In the genomic region with DNA sequence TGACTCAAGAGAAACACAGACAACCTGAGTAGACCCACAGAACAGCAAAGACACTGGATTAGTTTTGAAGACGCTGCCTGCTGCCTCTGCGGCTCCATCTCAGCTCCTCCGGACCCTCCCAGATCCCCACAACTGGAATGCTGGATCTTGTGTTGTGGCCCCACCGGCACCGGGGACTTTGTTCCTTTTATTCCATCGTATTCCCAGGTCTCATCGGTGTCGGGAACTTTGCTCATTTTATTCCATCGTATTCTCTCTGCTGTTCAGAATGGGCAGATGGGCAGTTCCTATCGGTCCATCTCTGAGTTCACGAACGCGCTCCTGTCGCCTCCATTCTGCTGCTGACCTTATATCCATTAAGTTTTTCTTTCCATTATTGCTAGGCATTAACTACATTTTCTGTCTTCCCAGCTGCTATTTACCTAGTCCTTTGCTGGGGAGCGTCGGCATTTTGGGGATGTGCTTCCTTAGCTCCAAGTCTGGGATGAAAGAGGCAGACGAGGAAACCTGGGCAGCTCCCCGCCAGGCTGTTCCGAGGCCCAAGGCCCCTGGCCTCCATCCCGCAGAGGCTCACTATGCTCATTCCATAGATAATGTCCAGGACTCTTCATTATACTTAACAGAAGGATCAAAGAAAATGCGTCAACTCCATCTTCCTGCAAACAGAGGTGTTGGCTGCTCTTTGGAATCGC, we compare ENCODE assay signal across 15 cellular contexts.
A peak's percentile ranks its signal among the peaks of the same experiment; 100 is the strongest.
DNase-seq lines count a peak whose midpoint lies in the region; ATAC-seq and TF ChIP-seq lines count a peak whose summit lies in the region.
"Had no signal": no experiment of that assay in that cellular context is flagged by ENCODE, and none has a peak within 500 bp of the region (broad histone marks: within the 10 kb centered on the region; RNA-seq: fewer than 3 reads in every experiment).

No MANE protein-coding gene starts in this region.

- CTCF ChIA-PET in A673 (lab: Charles Lee): no interaction called here

- no peak for ATAC-seq in CD4-positive, CD25-positive, alpha-beta regulatory T cell (ENCODE audit: low read depth in 2 of 2)
- ATAC-seq in central memory CD8-positive, alpha-beta T cell (replicated peaks; ENCODE audit: extremely low read depth, poor library complexity, severe bottlenecking): no peak

- H3K27me3 ChIP-seq in A673 (replicated peaks; ENCODE audit: insufficient read depth, low read depth, low read length, poor library complexity): no peaks in the 10 kb centered on the region
- no peaks in the 10 kb centered on the region for H3K27me3 ChIP-seq in CD4-positive, CD25-positive, alpha-beta regulatory T cell (ENCODE audit: control insufficient read depth, insufficient read depth, low read length)
- no peaks in the 10 kb centered on the region for H3K27me3 ChIP-seq in tibial nerve

- H3K4me3 Mint-ChIP-seq in CD4-positive, CD25-positive, alpha-beta regulatory T cell: peak overlapping the region in 1 of 4 donors; percentile 20
- H3K4me3 Mint-ChIP-seq in central memory CD8-positive, alpha-beta T cell: peak overlapping the region; percentile 40
- H3K4me3 Mint-ChIP-seq in nephron progenitor cell: no peak overlapping the region
- H3K4me3 Mint-ChIP-seq: activated T-cell treated with anti-CD3 and anti-CD28 coated beads, Interleukin-2, amount 50 U/mL, for 4 hours; endodermal cell had no signal

- H3K27ac ChIP-seq in A673 (ENCODE audit: low read depth, low read length, poor library complexity, severe bottlenecking) (peak overlapping the region; percentile 64), tibial nerve (no peak overlapping the region)
- no peak overlapping the region for H3K27ac ChIP-seq in CD4-positive, CD25-positive, alpha-beta regulatory T cell (ENCODE audit: insufficient read depth, low read length, poor library complexity, severe bottlenecking)

- BruUV-seq in A673 (replicated peaks; lab: Mats Ljungman, UMichigan): TSS peak; percentile 39

- H3K9me3 ChIP-seq in A673 (ENCODE audit: low read depth, low read length, poor library complexity, severe bottlenecking) (no peaks in the 10 kb centered on the region), tibial nerve (no peaks in the 10 kb centered on the region)
- no peaks in the 10 kb centered on the region for H3K9me3 ChIP-seq in CD4-positive, CD25-positive, alpha-beta regulatory T cell (ENCODE audit: control insufficient read depth in 2 of 2, low read length in 2 of 2)

- TF ChIP-seq CTCF in A673 (conservative IDR thresholded peaks at IDR 0.05; ENCODE audit: low read depth, low read length) (no peak), nephron progenitor cell (IDR thresholded peaks at IDR 0.05) (no peak), tibial nerve (IDR thresholded peaks at IDR 0.05) (no peak)

- peak overlapping the region; percentile 56 to 88 (median 60) for H3K27ac Mint-ChIP-seq in CD4-positive, CD25-positive, alpha-beta regulatory T cell
- peak overlapping the region; percentile 44 for H3K27ac Mint-ChIP-seq in central memory CD8-positive, alpha-beta T cell (ENCODE audit: low read depth)
- peak overlapping the region; percentile 90 for H3K27ac Mint-ChIP-seq in nephron progenitor cell
- H3K27ac Mint-ChIP-seq: endodermal cell had no signal

- TF ChIP-seq POLR2A in tibial nerve (IDR thresholded peaks at IDR 0.05): no peak

- 93 to 96% methylated on average over 22 of the region's 22 CpGs for WGBS in tibial nerve, 2 donors

- H3K36me3 Mint-ChIP-seq in CD4-positive, CD25-positive, alpha-beta regulatory T cell: peaks cover 15% of the 10 kb centered on the region
- peaks cover 7% of the 10 kb centered on the region for H3K36me3 Mint-ChIP-seq in central memory CD8-positive, alpha-beta T cell (ENCODE audit: insufficient read depth)
- peaks cover 53% of the 10 kb centered on the region for H3K36me3 Mint-ChIP-seq in nephron progenitor cell (ENCODE audit: low read depth)

- peaks cover 0 to 1% (median 0%) of the 10 kb centered on the region in 7 donors for H3K9me3 Mint-ChIP-seq in CD4-positive, CD25-positive, alpha-beta regulatory T cell
- no peaks in the 10 kb centered on the region for H3K9me3 Mint-ChIP-seq in central memory CD8-positive, alpha-beta T cell
- peaks cover 13% of the 10 kb centered on the region for H3K9me3 Mint-ChIP-seq in nephron progenitor cell
- H3K9me3 Mint-ChIP-seq: activated T-cell treated with anti-CD3 and anti-CD28 coated beads, Interleukin-2, amount 50 U/mL, for 4 hours had no signal

- peaks cover 7 to 56% (median 33%) of the 10 kb centered on the region in 4 donors for H3K4me1 Mint-ChIP-seq in CD4-positive, CD25-positive, alpha-beta regulatory T cell
- H3K4me1 Mint-ChIP-seq in central memory CD8-positive, alpha-beta T cell: peaks cover 53% of the 10 kb centered on the region
- H3K4me1 Mint-ChIP-seq in nephron progenitor cell: peaks cover 43% of the 10 kb centered on the region

- H3K36me3 ChIP-seq in A673 (ENCODE audit: insufficient read depth, low read length, poor library complexity, severe bottlenecking) (no peaks in the 10 kb centered on the region), tibial nerve (peaks cover 0 to 31% (median 0%) of the 10 kb centered on the region in 3 donors)
- H3K36me3 ChIP-seq in CD4-positive, CD25-positive, alpha-beta regulatory T cell (ENCODE audit: control insufficient read depth, insufficient read depth, low read length): no peaks in the 10 kb centered on the region

- intact Hi-C loops in A673 (cut with micrococcal nuclease; ENCODE audit: unreplicated experiment): no loop called here

- DNase-seq in A673 (ENCODE audit: low spot score): no peak
- DNase-seq in CD4-positive, CD25-positive, alpha-beta regulatory T cell: no peak
- no peak for DNase-seq in central memory CD8-positive, alpha-beta T cell (ENCODE audit: low spot score in 2 of 2)
- DNase-seq in nephron progenitor cell: no peak
- no peak for DNase-seq in HK-2 (ENCODE audit: unreplicated experiment)
- DNase-seq in DMS114 treated with DMSO at 0.1 percent for 48 hours (lab: John Stamatoyannopoulos, UW; ENCODE audit: unreplicated experiment): no peak
- no peak for DNase-seq in tibial nerve (ENCODE audit: low spot score in 2 of 2)
- DNase-seq in DMS 273 (lab: John Stamatoyannopoulos, UW; ENCODE audit: unreplicated experiment): no peak
- DNase-seq: activated CD4-positive, alpha-beta T cell treated with anti-CD3 and anti-CD28 coated beads for 48 hours; activated T-cell treated with anti-CD3 and anti-CD28 coated beads, Interleukin-2, amount 50 U/mL, for 4 hours; DMS53; endodermal cell; hypothalamus; NCI-H1694; T1000 had no signal

- no peak overlapping the region for H3K4me3 ChIP-seq in A673 (ENCODE audit: low read depth, low read length, poor library complexity, severe bottlenecking)
- H3K4me3 ChIP-seq in CD4-positive, CD25-positive, alpha-beta regulatory T cell (ENCODE audit: low read depth, low read length): peak overlapping the region; percentile 10
- H3K4me3 ChIP-seq in tibial nerve: no peak overlapping the region

- no peak for TF ChIP-seq EP300 in tibial nerve (IDR thresholded peaks at IDR 0.05)

- H3K4me1 ChIP-seq in A673 (ENCODE audit: insufficient read depth, low read length, poor library complexity, severe bottlenecking) (peaks cover 64% of the 10 kb centered on the region), tibial nerve (peaks cover 0 to 9% (median 0%) of the 10 kb centered on the region in 4 donors)
- peaks cover 20% of the 10 kb centered on the region for H3K4me1 ChIP-seq in CD4-positive, CD25-positive, alpha-beta regulatory T cell (ENCODE audit: control insufficient read depth, insufficient read depth, low read length, poor library complexity, severe bottlenecking)

- POLR2A ChIA-PET in A673 (lab: Charles Lee; ENCODE audit: low non-redundant PET): no interaction called here

- H3K27me3 Mint-ChIP-seq in CD4-positive, CD25-positive, alpha-beta regulatory T cell: no peaks in the 10 kb centered on the region
- no peaks in the 10 kb centered on the region for H3K27me3 Mint-ChIP-seq in central memory CD8-positive, alpha-beta T cell
- peaks cover 9% of the 10 kb centered on the region for H3K27me3 Mint-ChIP-seq in nephron progenitor cell (ENCODE audit: low read depth, poor library complexity)
